Comparison of ENCODE assay signal across 9 cellular contexts in the genomic region with DNA sequence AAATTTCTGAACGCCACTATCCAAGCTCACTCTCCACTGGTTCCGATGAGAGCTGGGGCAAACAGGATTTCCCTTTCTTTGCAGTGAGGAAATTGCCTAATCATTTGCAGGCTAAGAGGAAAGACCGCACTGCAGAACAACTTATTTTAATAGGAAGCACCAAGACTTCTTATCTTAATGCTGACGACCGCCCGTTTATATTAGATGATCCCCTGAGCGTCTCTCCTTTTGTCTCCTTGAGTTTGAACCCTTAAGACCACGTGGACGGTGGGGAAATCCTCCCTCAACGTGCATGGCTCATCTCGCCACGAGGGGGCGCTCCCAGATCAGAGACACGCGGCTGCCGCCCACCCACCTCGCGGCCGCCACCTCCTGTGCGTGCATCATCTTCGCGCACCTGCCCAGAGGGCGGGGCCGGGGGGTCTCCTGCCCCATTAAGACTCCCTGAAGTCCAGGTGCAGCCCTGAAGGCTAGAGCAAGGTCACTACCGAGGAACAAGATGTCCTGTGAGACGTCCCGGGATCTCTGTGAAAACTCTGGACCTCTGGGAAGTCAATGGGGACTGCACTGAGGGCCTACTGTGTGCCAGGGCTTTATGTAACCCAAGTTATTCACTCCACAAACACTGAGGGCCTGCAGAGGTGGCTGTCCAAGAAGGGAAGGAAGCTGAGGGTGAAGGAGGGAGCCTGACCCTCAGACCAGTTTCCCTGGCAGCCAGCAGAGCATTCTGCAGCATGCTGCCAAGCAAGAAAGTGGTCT. TPM values are rescaled to one million over a fixed set of nuclear protein-coding genes. Genes with fewer than 3 reads are reported as not detected.
DNase-seq lines count a peak whose midpoint lies in the region; ATAC-seq and TF ChIP-seq lines count a peak whose summit lies in the region.
"Had no signal": no experiment of that assay in that cellular context is flagged by ENCODE, and none has a peak within 500 bp of the region (broad histone marks: within the 10 kb centered on the region; RNA-seq: fewer than 3 reads in every experiment).

No MANE protein-coding gene starts in this region.

- H3K9me3 ChIP-seq in OCI-LY3 (ENCODE audit: insufficient read depth, low read length) = no peaks in the 10 kb centered on the region
- H3K9me3 ChIP-seq in esophagus squamous epithelium = no peaks in the 10 kb centered on the region

- POLR2A ChIA-PET in naive thymus-derived CD8-positive, alpha-beta T cell (lab: Charles Lee) = interaction anchor here (0.6 kb wide), 1 partner anchor 607 kb away, joined by 6 read pairs; no protein-coding TSS in a partner anchor

- H2AFZ ChIP-seq in OCI-LY3 (ENCODE audit: low read depth, low read length) = peak overlapping the region; percentile 100

- intact Hi-C loops in esophagus squamous epithelium (cut with DNase I) = loop anchor here (5.0 kb wide), 1 partner anchor 207 kb away; no protein-coding TSS in a partner anchor

- H3K36me3 ChIP-seq in OCI-LY3 (replicated peaks; ENCODE audit: low read depth, low read length) = no peaks in the 10 kb centered on the region
- H3K36me3 ChIP-seq in esophagus squamous epithelium = no peaks in the 10 kb centered on the region

- peak overlapping the region in 1 of 10 donors; percentile 28 for H3K27ac Mint-ChIP-seq in naive thymus-derived CD8-positive, alpha-beta T cell

- TF ChIP-seq POLR2A in esophagus squamous epithelium (IDR thresholded peaks at IDR 0.05) = no peak

- peak; percentile 98 for TF ChIP-seq CTCF in OCI-LY3 (IDR thresholded peaks at IDR 0.05; ENCODE audit: low read depth, low read length)
- peak; percentile 82 to 92 (median 88) for TF ChIP-seq CTCF in esophagus squamous epithelium (IDR thresholded peaks at IDR 0.05)

- H3K27me3 Mint-ChIP-seq in naive thymus-derived CD8-positive, alpha-beta T cell = peaks cover 6 to 48% (median 28%) of the 10 kb centered on the region in 5 donors

- WGBS in esophagus squamous epithelium, 2 donors = 0 to 3% methylated on average over 16 to 24 of the region's 27 CpGs

- no peaks in the 10 kb centered on the region for H4K20me1 ChIP-seq in OCI-LY3 (ENCODE audit: insufficient read depth, low read length)

- DNase-seq in DMS53 (lab: John Stamatoyannopoulos, UW) (peak; percentile 52), HT-29 (ENCODE audit: low spot score) (peak; percentile 66), esophagus squamous epithelium (lab: John Stamatoyannopoulos, UW) (no peak)
- peak; percentile 75 for DNase-seq in activated T-cell treated with anti-CD3 and anti-CD28 coated beads, Interleukin-2, amount 50 U/mL, for 1 hour
- DNase-seq in naive thymus-derived CD8-positive, alpha-beta T cell = peak; percentile 48 to 86 (median 72)
- DNase-seq in stimulated activated CD8-positive, alpha-beta memory T cell treated with anti-CD3 and anti-CD28 coated beads, Interleukin-7, amount 100 ng/mL, for 48 hours (ENCODE audit: extremely low read depth in 1 of 2, low read depth in 1 of 2) = peak; percentile 64 to 70

- no peaks in the 10 kb centered on the region for H3K36me3 Mint-ChIP-seq in naive thymus-derived CD8-positive, alpha-beta T cell

- peak overlapping the region; percentile 40 to 72 (median 60) for H3K4me3 Mint-ChIP-seq in naive thymus-derived CD8-positive, alpha-beta T cell

- no peaks in the 10 kb centered on the region for H3K9me3 Mint-ChIP-seq in naive thymus-derived CD8-positive, alpha-beta T cell

- H3K4me3 ChIP-seq in OCI-LY3 (ENCODE audit: low read length) = peak overlapping the region; percentile 77
- H3K4me3 ChIP-seq in esophagus squamous epithelium = peak overlapping the region in 1 of 4 donors; percentile 40

- no peaks in the 10 kb centered on the region for H3K79me2 ChIP-seq in OCI-LY3 (ENCODE audit: low read length)

- no peak overlapping the region; the same call in 1 of the 2 replicates for H3K27ac ChIP-seq in OCI-LY3 (ENCODE audit: low read length)
- H3K27ac ChIP-seq in esophagus squamous epithelium = no peak overlapping the region

- peaks cover 5 to 13% (median 9%) of the 10 kb centered on the region in 4 donors for H3K4me1 Mint-ChIP-seq in naive thymus-derived CD8-positive, alpha-beta T cell

- H3K4me1 ChIP-seq in OCI-LY3 (ENCODE audit: low read length) = peaks cover 18% of the 10 kb centered on the region
- H3K4me1 ChIP-seq in esophagus squamous epithelium = peaks cover 7 to 13% (median 7%) of the 10 kb centered on the region in 3 donors

- peaks cover 43% of the 10 kb centered on the region for H3K27me3 ChIP-seq in OCI-LY3 (ENCODE audit: low read depth, low read length)
- H3K27me3 ChIP-seq in esophagus squamous epithelium = peaks cover 0 to 44% (median 0%) of the 10 kb centered on the region in 4 donors

- ATAC-seq in naive thymus-derived CD8-positive, alpha-beta T cell = peak; percentile 78 to 90
- ATAC-seq in GM21360 (IDR thresholded peaks at IDR 0.05; ENCODE audit: unreplicated experiment) = no peak

- H3K9ac ChIP-seq in OCI-LY3 (ENCODE audit: low read length) = peak overlapping the region; percentile 71

- peak overlapping the region; percentile 97 for H3K4me2 ChIP-seq in OCI-LY3 (ENCODE audit: low read length)

RNA-seq across cellular contexts. Expression of gene PDYN, which starts 28.2 kb away (rescaled TPM):
- total RNA-seq in HT-29 (2014; rRNA removed; shearing (Covaris generic)) = not detected in 2 replicates
- not detected for total RNA-seq in esophagus squamous epithelium
- not detected for total RNA-seq in naive thymus-derived CD8-positive, alpha-beta T cell
- not detected for polyA plus RNA-seq in naive thymus-derived CD8-positive, alpha-beta T cell
- total RNA-seq: glomerular endothelial cell had no signal
